ENCODE assay signal across 17 cellular contexts in the genomic region with DNA sequence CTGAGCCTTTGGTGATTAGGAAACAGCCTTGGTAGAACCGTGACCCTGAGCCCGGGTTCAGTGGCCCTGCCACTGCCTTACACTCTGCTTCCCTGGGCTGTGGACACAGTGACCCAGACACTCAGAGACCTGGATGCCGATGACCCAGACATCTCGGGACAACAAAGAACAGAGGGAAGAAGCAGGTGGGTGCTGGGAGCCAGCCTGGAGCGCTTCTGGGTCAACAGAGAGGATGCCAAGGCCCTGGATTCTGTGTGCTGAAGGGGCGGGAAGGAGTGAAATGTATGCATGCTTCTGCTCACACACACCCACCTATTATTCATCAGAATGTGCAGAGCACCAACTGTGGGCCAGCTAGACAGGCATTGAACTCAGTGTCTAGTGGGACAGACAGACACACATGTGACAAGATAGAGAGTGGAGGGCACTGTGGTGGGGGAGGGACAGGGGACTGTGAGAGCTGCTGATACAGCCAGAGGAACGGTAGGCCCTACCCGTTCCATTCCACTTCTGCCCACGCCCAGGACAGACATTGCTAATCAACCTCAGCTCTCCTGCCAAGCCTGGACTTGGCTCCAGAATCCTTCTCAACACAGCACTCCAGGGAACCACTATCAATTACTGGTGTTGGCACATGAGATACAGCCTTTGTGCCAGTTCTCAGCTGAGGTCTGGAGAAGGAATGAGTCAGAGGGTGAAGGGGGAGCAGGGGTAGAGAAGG. TPM values are rescaled to one million over a fixed set of nuclear protein-coding genes. Genes with fewer than 3 reads are reported as not detected.
DNase-seq lines count a peak whose midpoint lies in the region; ATAC-seq and TF ChIP-seq lines count a peak whose summit lies in the region.
"Had no signal": no experiment of that assay in that cellular context is flagged by ENCODE, and none has a peak within 500 bp of the region (broad histone marks: within the 10 kb centered on the region; RNA-seq: fewer than 3 reads in every experiment).

No MANE protein-coding gene starts in this region.

- no peak for TF ChIP-seq CTCF in MCF 10A (IDR thresholded peaks at IDR 0.05; ENCODE audit: unreplicated experiment)
- no peak for TF ChIP-seq CTCF in breast epithelium (IDR thresholded peaks at IDR 0.05)
- no peak for TF ChIP-seq CTCF in RWPE1 (conservative IDR thresholded peaks at IDR 0.05; ENCODE audit: low read depth)
- TF ChIP-seq CTCF in thoracic aorta (IDR thresholded peaks at IDR 0.05) = no peak

- peaks cover 8% of the 10 kb centered on the region for H3K9me3 Mint-ChIP-seq in MCF 10A (ENCODE audit: unreplicated experiment)

- H3K27ac ChIP-seq in breast epithelium = no peak overlapping the region
- no peak overlapping the region for H3K27ac ChIP-seq in RWPE1
- no peak overlapping the region for H3K27ac ChIP-seq in thoracic aorta
- H3K27ac ChIP-seq: esophagus squamous epithelium had no signal

- no peak overlapping the region for H3K4me3 ChIP-seq in breast epithelium
- no peak overlapping the region for H3K4me3 ChIP-seq in thoracic aorta
- H3K4me3 ChIP-seq: esophagus squamous epithelium had no signal

- H3K27ac Mint-ChIP-seq in MCF 10A (ENCODE audit: low read depth, unreplicated experiment) = no peak overlapping the region

- H3K27me3 ChIP-seq in breast epithelium (peaks cover 0 to 13% of the 10 kb centered on the region in 2 donors), thoracic aorta (replicated peaks; ENCODE audit: insufficient read depth) (no peaks in the 10 kb centered on the region)

- H3K36me3 ChIP-seq in breast epithelium = no peaks in the 10 kb centered on the region
- H3K36me3 ChIP-seq in thoracic aorta = no peaks in the 10 kb centered on the region
- H3K36me3 ChIP-seq: esophagus squamous epithelium had no signal

- CTCF ChIA-PET in MCF 10A (lab: Yijun Ruan, JAX) (interaction anchor here (0.5 to 4.7 kb wide), 4 partner anchors 16 to 82 kb away, joined by 3 to 39 read pairs (median 3); no protein-coding TSS in a partner anchor), RWPE1 (lab: Yijun Ruan, JAX) (interaction anchor here (0.7 to 1.1 kb wide), 2 partner anchors 18 to 202 kb away, joined by 3 read pairs; no protein-coding TSS in a partner anchor)

- intact Hi-C loops in MCF 10A (cut with micrococcal nuclease) (no loop called here), breast epithelium (cut with DNase I; ENCODE audit: low total_unique reads) (no loop called here)

- H3K9me3 ChIP-seq in breast epithelium (no peaks in the 10 kb centered on the region), thoracic aorta (no peaks in the 10 kb centered on the region)
- H3K9me3 ChIP-seq: esophagus squamous epithelium had no signal

- H3K36me3 Mint-ChIP-seq in MCF 10A (ENCODE audit: insufficient read depth, unreplicated experiment) = peaks cover 7% of the 10 kb centered on the region
- H3K36me3 Mint-ChIP-seq: naive B cell had no signal

- H3K4me3 Mint-ChIP-seq in MCF 10A (ENCODE audit: unreplicated experiment) = no peak overlapping the region

- no TSS peak for BruUV-seq in MCF 10A (replicated peaks; lab: Mats Ljungman, UMichigan)

- DNase-seq in MCF 10A (ENCODE audit: unreplicated experiment) (peak; percentile 84), breast epithelium (ENCODE audit: low spot score in 2 of 2) (no peak), RWPE1 (ENCODE audit: low spot score) (peak; percentile 36), fibroblast of peridontal ligament (ENCODE audit: extremely low read depth) (peak; percentile 40), thoracic aorta (ENCODE audit: low spot score) (no peak), AG20443 (ENCODE audit: low spot score) (no peak), COR-L47 (lab: John Stamatoyannopoulos, UW) (no peak)
- DNase-seq in activated CD8-positive, alpha-beta memory T cell treated with anti-CD3 and anti-CD28 coated beads, Interleukin-2, amount 50 U/mL, for 48 hours = no peak
- DNase-seq: activated gamma-delta T cell, aorta, dermis blood vessel endothelial cell, esophagus squamous epithelium, naive B cell, NCI-H1105 treated with DMSO at 0.1 percent for 48 hours had no signal

- H3K27me3 Mint-ChIP-seq in MCF 10A (ENCODE audit: insufficient read depth, unreplicated experiment) = peaks cover 43% of the 10 kb centered on the region

- POLR2A ChIA-PET in MCF 10A (lab: Yijun Ruan, JAX) = interaction anchor here (0.6 to 0.7 kb wide), 2 partner anchors 12 to 24 kb away, joined by 3 read pairs; no protein-coding TSS in a partner anchor
- POLR2A ChIA-PET in RWPE1 (lab: Yijun Ruan, JAX; ENCODE audit: low non-redundant PET) = no interaction called here

- H3K4me1 ChIP-seq in breast epithelium (no peaks in the 10 kb centered on the region), thoracic aorta (ENCODE audit: control insufficient read depth in 1 of 2, low read depth in 2 of 2) (no peaks in the 10 kb centered on the region)

- peaks cover 12% of the 10 kb centered on the region for H3K4me1 Mint-ChIP-seq in MCF 10A (ENCODE audit: insufficient read depth, unreplicated experiment)

- ATAC-seq in thoracic aorta (ENCODE audit: insufficient number of reproducible peaks, low FRiP score, low read depth) = peak; percentile 14

- TF ChIP-seq POLR2A in breast epithelium (IDR thresholded peaks at IDR 0.05) = no peak

RNA-seq across cellular contexts. Expression of a gene that starts 20.1 kb away (rescaled TPM):
- total RNA-seq in MCF 10A (2022) = 0.93 and 1.4 TPM in 2 replicates
- total RNA-seq in breast epithelium = 1 to 10 TPM; 5.0 to 7.3 (median 5.6) TPM
- 10 to 100 TPM; 26.3 to 60.0 TPM for total RNA-seq in thoracic aorta
- total RNA-seq: pulmonary artery endothelial cell, temporal lobe had no signal

RNA-seq across cellular contexts. Expression of a gene that starts 44.5 kb away (rescaled TPM):
- not detected in 2 replicates for total RNA-seq in MCF 10A (2022)
- 1 to 10 TPM in 1 of 3 donors, under 1 TPM in 2; 0.66 to 1.8 (median 0.96) TPM for total RNA-seq in breast epithelium
- 10 to 100 TPM in 1 of 2 donors, 1 to 10 TPM in 1; 2.4 to 13.5 TPM for total RNA-seq in thoracic aorta
- total RNA-seq: dermis blood vessel endothelial cell, liver, pulmonary artery endothelial cell had no signal

RNA-seq across cellular contexts. Expression of a gene that starts 50.6 kb away (rescaled TPM):
- total RNA-seq in MCF 10A (2022) (0.93 and 1.4 TPM in 2 replicates), breast epithelium (1,000 to 10,000 TPM in 1 of 3 donors, 10 to 100 TPM in 2; 16.1 to 1,283 (median 39.0) TPM), thoracic aorta (100 to 1,000 TPM; 652 to 994 TPM)
- total RNA-seq: dermis blood vessel endothelial cell, pulmonary artery endothelial cell, temporal lobe had no signal

Comparison
In these comparisons a context has a peak if more than half of its experiments do, and no peak if none do; other contexts are left out.
1. DNase-seq: peak in MCF 10A (single experiment), RWPE1 (single experiment) and fibroblast of peridontal ligament (single experiment); none in breast epithelium (0 of 2), thoracic aorta (single experiment), AG20443 (single experiment), COR-L47 (single experiment) and activated CD8-positive, alpha-beta memory T cell treated with anti-CD3 and anti-CD28 coated beads, Interleukin-2, amount 50 U/mL, for 48 hours (single experiment).